Comparison of ENCODE assay signal across 9 cellular contexts in genomic region chr3:193831495-193832455, GRCh38.
DNase-seq lines count a peak whose midpoint lies in the region; ATAC-seq, FAIRE-seq and TF ChIP-seq lines count a peak whose summit lies in the region.
"Had no signal": no experiment of that assay in that cellular context is flagged by ENCODE, and none has a peak within 500 bp of the region (broad histone marks: within the 10 kb centered on the region; RNA-seq: fewer than 3 reads in every experiment).

No MANE protein-coding gene starts in this region.

- ATAC-seq in HG03469 (IDR thresholded peaks at IDR 0.05; ENCODE audit: unreplicated experiment), result no peak

- DNase-seq in GM12864 (ENCODE audit: low read depth) (peak; percentile 38), H4 (ENCODE audit: low spot score) (peak; percentile 74), NCI-H2196 treated with DMSO at 0.1 percent for 48 hours (lab: John Stamatoyannopoulos, UW; ENCODE audit: unreplicated experiment) (peak; percentile 100), globus pallidus (ENCODE audit: low spot score) (peak; percentile 38), urothelium cell line (ENCODE audit: low spot score) (no peak)
- no peak for DNase-seq in activated CD4-positive, alpha-beta T cell treated with anti-CD3 and anti-CD28 coated beads for 48 hours

- no peaks in the 10 kb centered on the region for H3K36me3 ChIP-seq in thymus (ENCODE audit: control insufficient read depth, insufficient read depth)
- H3K36me3 ChIP-seq: adrenal gland had no signal

- no peaks in the 10 kb centered on the region for H3K4me1 ChIP-seq in thymus (ENCODE audit: control insufficient read depth, insufficient read depth, low read length)

- 88% methylated on average over 24 of the region's 24 CpGs for WGBS in thymus

- no peak overlapping the region for H3K4me3 ChIP-seq in GM12864 (ENCODE audit: low read depth, low read length)
- H3K4me3 ChIP-seq in thymus (ENCODE audit: low read length), result no peak overlapping the region
- H3K4me3 ChIP-seq: adrenal gland had no signal

- FAIRE-seq in urothelium cell line (lab: Jason Lieb, UNC), result no peak

- TF ChIP-seq CTCF in GM12864 (IDR thresholded peaks at IDR 0.05; ENCODE audit: low read depth, low read length, missing control alignments), result no peak

- peak overlapping the region; percentile 46 for H3K27ac ChIP-seq in thymus (ENCODE audit: low read depth)
- H3K27ac ChIP-seq: adrenal gland had no signal

- no peaks in the 10 kb centered on the region for H3K27me3 ChIP-seq in thymus (ENCODE audit: control insufficient read depth, insufficient read depth)
- H3K27me3 ChIP-seq: adrenal gland had no signal

- H3K9me3 ChIP-seq in thymus (ENCODE audit: control insufficient read depth), result no peaks in the 10 kb centered on the region
- H3K9me3 ChIP-seq: adrenal gland had no signal

Comparison
In these comparisons a context has a peak if more than half of its experiments do, and no peak if none do; other contexts are left out.
1. DNase-seq: peak in GM12864 (single experiment), H4 (single experiment), NCI-H2196 treated with DMSO at 0.1 percent for 48 hours (single experiment) and globus pallidus (single experiment); none in urothelium cell line (single experiment) and activated CD4-positive, alpha-beta T cell treated with anti-CD3 and anti-CD28 coated beads for 48 hours (single experiment).